Comparison of ENCODE assay signal across 23 cellular contexts in genomic region chr1:206115791-206116190, GRCh38. TPM values are rescaled to one million over a fixed set of nuclear protein-coding genes. Genes with fewer than 3 reads are reported as not detected.
"Had no signal": no experiment of that assay in that cellular context is flagged by ENCODE, and none has a peak within 500 bp of the region (broad histone marks: within the 10 kb centered on the region; RNA-seq: fewer than 3 reads in every experiment).

No MANE protein-coding gene starts in this region.

- H2AFZ ChIP-seq: parathyroid adenoma had no signal

- DNase-seq: activated effector memory CD4-positive, alpha-beta T cell treated with Interleukin-2 at 50 U/mL for 16 hours; activated naive CD4-positive, alpha-beta T cell treated with anti-CD3 and anti-CD28 coated beads for 36 hours; activated T-cell treated with anti-CD3 and anti-CD28 coated beads, Interleukin-2, amount 50 U/mL, for 72 hours; amygdala; heart left ventricle; islet precursor cell; left cardiac atrium; mesendoderm; naive thymus-derived CD4-positive, alpha-beta T cell; stimulated activated CD4-positive, alpha-beta T cell treated with anti-CD3 and anti-CD28 coated beads, Interleukin-15, amount 100 ng/mL, for 24 hours; stimulated activated naive CD4-positive, alpha-beta T cell treated with Interleukin-2 at 50 U/mL for 16 hours; T-cell had no signal

- ATAC-seq: activated T-cell treated with anti-CD3 and anti-CD28 coated beads, Interleukin-2, amount 50 U/mL, for 72 hours; naive thymus-derived CD4-positive, alpha-beta T cell; T-cell had no signal

- H3K36me3 ChIP-seq: heart left ventricle, neutrophil, thoracic aorta, upper lobe of left lung had no signal

- H3K9ac ChIP-seq: parathyroid adenoma had no signal

- H3K27ac Mint-ChIP-seq: activated naive CD4-positive, alpha-beta T cell treated with anti-CD3 and anti-CD28 coated beads for 36 hours; activated T-cell treated with anti-CD3 and anti-CD28 coated beads, Interleukin-2, amount 50 U/mL, for 72 hours; naive thymus-derived CD4-positive, alpha-beta T cell; T-cell had no signal

- H3K4me3 Mint-ChIP-seq: activated naive CD4-positive, alpha-beta T cell treated with anti-CD3 and anti-CD28 coated beads for 36 hours had no signal

- H3K4me3 ChIP-seq: coronary artery, heart left ventricle, smooth muscle cell, thoracic aorta, upper lobe of left lung had no signal

- H3K9me3 ChIP-seq: neutrophil, thoracic aorta had no signal

- H3K36me3 Mint-ChIP-seq: naive thymus-derived CD4-positive, alpha-beta T cell had no signal

- H3K4me2 ChIP-seq: smooth muscle cell had no signal

- H3K27ac ChIP-seq: coronary artery, heart left ventricle, neutrophil, parathyroid adenoma, thoracic aorta, upper lobe of left lung had no signal

- H3K79me2 ChIP-seq: parathyroid adenoma had no signal

RNA-seq across cellular contexts. Expression of gene AVPR1B, which starts 1.4 kb away (rescaled TPM):
- total RNA-seq: activated naive CD4-positive, alpha-beta T cell treated with anti-CD3 and anti-CD28 coated beads for 36 hours; activated T-cell treated with anti-CD3 and anti-CD28 coated beads, Interleukin-2, amount 50 U/mL, for 72 hours; bronchial epithelial cell; epithelial cell of proximal tubule; fibroblast of villous mesenchyme; heart left ventricle; left cardiac atrium; lower leg skin; sciatic nerve; smooth muscle cell; thoracic aorta; upper lobe of left lung had no signal
- polyA plus RNA-seq: heart left ventricle; naive thymus-derived CD4-positive, alpha-beta T cell; smooth muscle cell had no signal
